1 cellular context compared by ENCODE assay signal in the genomic region with DNA sequence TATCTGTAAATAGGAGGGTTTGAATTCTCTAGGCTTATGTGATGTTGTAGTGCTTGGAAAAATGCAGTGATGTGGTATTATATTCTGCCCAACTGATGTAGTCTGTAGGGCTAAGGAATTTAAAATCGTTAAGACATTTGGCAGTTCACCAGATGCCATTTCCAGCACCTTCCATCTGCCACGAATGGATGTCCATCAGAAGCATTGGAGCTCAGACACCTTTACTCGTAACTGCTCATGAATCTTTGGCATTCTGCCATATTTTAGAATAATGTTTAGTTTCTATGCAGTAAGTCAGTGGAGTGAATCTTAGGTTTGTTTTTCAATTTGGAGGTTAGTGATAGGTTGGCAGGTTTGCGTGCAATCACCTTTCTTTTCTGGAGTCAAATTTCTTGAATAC.
A peak's percentile ranks its signal among the peaks of the same experiment; 100 is the strongest.
TF ChIP-seq lines count a peak whose summit lies in the region.

No MANE protein-coding gene starts in this region.

TF ChIP-seq in K562, 482 proteins besides CTCF, POLR2A, EP300 and RAD21:
- TF ChIP-seq TAF1 (IDR thresholded peaks at IDR 0.05; ENCODE audit: control insufficient read depth, extremely low read depth, insufficient read depth, low read length, severe bottlenecking) (no peak), NFIX (CRISPR knock-in tag; IDR thresholded peaks at IDR 0.05; ENCODE audit: low read depth) (peak; percentile 53; the same call in 1 of the 2 replicates), POLR3A (IDR thresholded peaks at IDR 0.05; ENCODE audit: borderline replicate concordance, extremely low read depth, insufficient read depth, insufficient read length) (no peak), KDM4B (IDR thresholded peaks at IDR 0.05; ENCODE audit: borderline replicate concordance in 2 of 2, low read depth in 1 of 2) (no peak), ZSCAN32 (CRISPR knock-in tag; IDR thresholded peaks at IDR 0.05) (no peak), SAFB (IDR thresholded peaks at IDR 0.05; ENCODE audit: borderline replicate concordance, low read depth, low read length) (no peak), MCM5 (IDR thresholded peaks at IDR 0.05; ENCODE audit: low read depth) (no peak), NFIC (IDR thresholded peaks at IDR 0.05) (peak; percentile 91)
